ENCODE assay signal across 11 cellular contexts in genomic region chr5:127639804-127640203, GRCh38. TPM values are rescaled to one million over a fixed set of nuclear protein-coding genes. Genes with fewer than 3 reads are reported as not detected.
"Had no signal": no experiment of that assay in that cellular context is flagged by ENCODE, and none has a peak within 500 bp of the region (broad histone marks: within the 10 kb centered on the region; RNA-seq: fewer than 3 reads in every experiment).

No MANE protein-coding gene starts in this region.

- H3K4me3 ChIP-seq: GM23338 had no signal

- H3K4me1 Mint-ChIP-seq: GM23338, H9, IgD-negative memory B cell had no signal

- H3K27ac ChIP-seq: HL-60, KMS-11 had no signal

- ATAC-seq: GM23338, HCT116 had no signal

- H3K4me2 ChIP-seq: GM23338, KMS-11 had no signal

- H3K4me3 Mint-ChIP-seq: GM23338, H9, HFFc6, IgD-negative memory B cell had no signal

- H3K9me3 Mint-ChIP-seq: GM23338, H9, HFFc6, IgD-negative memory B cell had no signal

- H2AFZ ChIP-seq: GM23338 had no signal

- H3K27ac Mint-ChIP-seq: GM23338, H9, HFFc6, IgD-negative memory B cell had no signal

- DNase-seq: H9, HFFc6, KBM-7 had no signal

- H3K9ac ChIP-seq: KMS-11 had no signal

- FAIRE-seq: H1, H54 had no signal

RNA-seq across cellular contexts. Expression of gene CTXN3, which starts 9.1 kb away (rescaled TPM):
- total RNA-seq: GM23338, H1, H9, HFFc6, HT1080 had no signal
- polyA plus RNA-seq: GM23338, IgD-negative memory B cell had no signal
